ENCODE assay signal across 11 cellular contexts in genomic region chr6:10518461-10519216, GRCh38. TPM values are rescaled to one million over a fixed set of nuclear protein-coding genes. Genes with fewer than 3 reads are reported as not detected.
DNase-seq lines count a peak whose midpoint lies in the region; ATAC-seq and TF ChIP-seq lines count a peak whose summit lies in the region.
"Had no signal": no experiment of that assay in that cellular context is flagged by ENCODE, and none has a peak within 500 bp of the region (broad histone marks: within the 10 kb centered on the region; RNA-seq: fewer than 3 reads in every experiment).

No MANE protein-coding gene starts in this region.

- H3K36me3 ChIP-seq in OCI-LY7 (ENCODE audit: insufficient read depth, low read length): no peaks in the 10 kb centered on the region
- H3K36me3 ChIP-seq in endodermal cell (ENCODE audit: control insufficient read depth, insufficient read depth, low read length): no peaks in the 10 kb centered on the region
- H3K36me3 ChIP-seq in trophoblast cell (ENCODE audit: control insufficient read depth in 1 of 2, insufficient read depth in 2 of 2, low read length in 2 of 2): no peaks in the 10 kb centered on the region
- H3K36me3 ChIP-seq: neural progenitor cell had no signal

- H3K27ac ChIP-seq in OCI-LY7 (ENCODE audit: low read depth, low read length, poor library complexity, severe bottlenecking) (no peak overlapping the region), endodermal cell (ENCODE audit: low read depth, low read length) (no peak overlapping the region), trophoblast cell (ENCODE audit: low read depth, low read length) (peak overlapping the region; percentile 61)
- H3K27ac ChIP-seq: neural progenitor cell had no signal

- no peak overlapping the region for H4K12ac ChIP-seq in trophoblast cell (ENCODE audit: low read depth, low read length)

- H3K27ac Mint-ChIP-seq in endodermal cell (peak overlapping the region; percentile 9), immature natural killer cell (no peak overlapping the region)
- H3K27ac Mint-ChIP-seq: neural progenitor cell had no signal

- H2AFZ ChIP-seq in OCI-LY7 (ENCODE audit: low read length) (peak overlapping the region; percentile 66; the same call in 1 of the 2 replicates), trophoblast cell (ENCODE audit: insufficient read depth, low read length, poor library complexity) (no peak overlapping the region)
- H2AFZ ChIP-seq: neural progenitor cell had no signal

- H4K20me1 ChIP-seq in OCI-LY7 (ENCODE audit: insufficient read depth, low read length): no peaks in the 10 kb centered on the region

- H2AK5ac ChIP-seq in trophoblast cell (ENCODE audit: low read length): no peak overlapping the region

- no peak overlapping the region for H3K4me3 Mint-ChIP-seq in endodermal cell
- H3K4me3 Mint-ChIP-seq in immature natural killer cell: no peak overlapping the region
- H3K4me3 Mint-ChIP-seq: neural progenitor cell had no signal

- H3K79me2 ChIP-seq in OCI-LY7 (ENCODE audit: insufficient read depth, low read depth, low read length): no peaks in the 10 kb centered on the region
- peaks cover 2% of the 10 kb centered on the region for H3K79me2 ChIP-seq in trophoblast cell (ENCODE audit: control insufficient read depth, insufficient read depth, low read length, poor library complexity)

- H3K14ac ChIP-seq in trophoblast cell (ENCODE audit: low read length): no peak overlapping the region

- peak overlapping the region; percentile 81 for H4K91ac ChIP-seq in trophoblast cell (ENCODE audit: low read depth, low read length)

- BruUV-seq in OCI-LY7 (replicated peaks; lab: Mats Ljungman, UMichigan): no TSS peak

- H3K79me1 ChIP-seq in trophoblast cell (ENCODE audit: low read length): peaks cover 12% of the 10 kb centered on the region

- no peak overlapping the region for H3K4ac ChIP-seq in trophoblast cell (ENCODE audit: low read depth, low read length)

- TF ChIP-seq CTCF in OCI-LY7 (conservative IDR thresholded peaks at IDR 0.05; ENCODE audit: low read length) (no peak), endodermal cell (conservative IDR thresholded peaks at IDR 0.05) (no peak)

- H3K4me1 Mint-ChIP-seq in endodermal cell (peaks cover 36% of the 10 kb centered on the region), immature natural killer cell (no peaks in the 10 kb centered on the region)

- ATAC-seq in GM18519 (IDR thresholded peaks at IDR 0.05; ENCODE audit: low FRiP score, unreplicated experiment): no peak

- H3K18ac ChIP-seq in trophoblast cell (ENCODE audit: low read length): no peak overlapping the region

- no peak overlapping the region for H3K9ac ChIP-seq in endodermal cell (ENCODE audit: extremely low read depth, low read length, poor library complexity, severe bottlenecking)
- H3K9ac ChIP-seq in trophoblast cell (ENCODE audit: low read length): no peak overlapping the region
- H3K9ac ChIP-seq: neural progenitor cell had no signal

- no peak overlapping the region for H2BK12ac ChIP-seq in trophoblast cell (ENCODE audit: low read length)

- H2BK5ac ChIP-seq in trophoblast cell (ENCODE audit: low read depth, low read length, poor library complexity): no peak overlapping the region

- no peaks in the 10 kb centered on the region for H3K27me3 Mint-ChIP-seq in endodermal cell (ENCODE audit: insufficient read depth)
- peaks cover 4 to 13% (median 9%) of the 10 kb centered on the region in 3 donors for H3K27me3 Mint-ChIP-seq in immature natural killer cell (ENCODE audit: low read depth in 3 of 3)

- CTCF ChIA-PET in OCI-LY7 (lab: Charles Lee; ENCODE audit: unreplicated experiment): no interaction called here

- no peak overlapping the region for H3K23ac ChIP-seq in trophoblast cell (ENCODE audit: low read length)

- WGBS in endodermal cell (ENCODE audit: insufficient coverage in 1 of 2, insufficient read length in 1 of 2), 2 experiments: 87 to 90% methylated on average over 4 to 7 of the region's 7 CpGs
- WGBS in trophoblast cell (ENCODE audit: extremely low coverage, insufficient coverage, insufficient read length): no CpG with 5 or more reads among the region's 7 CpGs

- peak; percentile 24 for DNase-seq in H4 (ENCODE audit: low spot score)
- peak; percentile 26 for DNase-seq in OCI-LY7 (ENCODE audit: low spot score)
- no peak for DNase-seq in endodermal cell
- DNase-seq in trophoblast cell: peak; percentile 39 to 41
- DNase-seq in NCI-H187 treated with DMSO at 0.1 percent for 48 hours (lab: John Stamatoyannopoulos, UW): no peak
- no peak for DNase-seq in immature natural killer cell
- DNase-seq in NCI-H1436 treated with DMSO at 0.1 percent for 48 hours (lab: John Stamatoyannopoulos, UW): no peak
- DNase-seq: activated CD8-positive, alpha-beta memory T cell treated with anti-CD3 and anti-CD28 coated beads for 24 hours; effector memory CD4-positive, alpha-beta T cell had no signal

- H3K9me3 Mint-ChIP-seq in endodermal cell (no peaks in the 10 kb centered on the region), immature natural killer cell (no peaks in the 10 kb centered on the region)
- H3K9me3 Mint-ChIP-seq: neural progenitor cell had no signal

- peaks cover 19% of the 10 kb centered on the region for H3K4me1 ChIP-seq in OCI-LY7 (ENCODE audit: insufficient read depth, low read length, poor library complexity, severe bottlenecking)
- H3K4me1 ChIP-seq in endodermal cell (ENCODE audit: control insufficient read depth, insufficient read depth, low read length): peaks cover 8% of the 10 kb centered on the region
- peaks cover 10 to 12% of the 10 kb centered on the region in 2 experiments for H3K4me1 ChIP-seq in trophoblast cell (ENCODE audit: control insufficient read depth in 1 of 2, insufficient read depth in 2 of 2, low read length in 2 of 2)

- H2BK120ac ChIP-seq in trophoblast cell (ENCODE audit: insufficient read depth, low read length, poor library complexity): no peak overlapping the region

- H3K4me3 ChIP-seq in OCI-LY7 (ENCODE audit: low read depth, low read length, poor library complexity, severe bottlenecking): no peak overlapping the region
- H3K4me3 ChIP-seq in endodermal cell (ENCODE audit: low read length): no peak overlapping the region
- H3K4me3 ChIP-seq in trophoblast cell (ENCODE audit: low read depth, low read length): no peak overlapping the region
- H3K4me3 ChIP-seq: neural progenitor cell had no signal

- H3K9me3 ChIP-seq in OCI-LY7 (ENCODE audit: low read length) (no peaks in the 10 kb centered on the region), endodermal cell (ENCODE audit: control insufficient read depth, low read length) (no peaks in the 10 kb centered on the region), trophoblast cell (ENCODE audit: insufficient read depth, low read depth, low read length) (no peaks in the 10 kb centered on the region)

- POLR2A ChIA-PET in OCI-LY7 (lab: Charles Lee): no interaction called here

- H3K27me3 ChIP-seq in endodermal cell (ENCODE audit: control insufficient read depth, insufficient read depth, low read length, poor library complexity, severe bottlenecking) (no peaks in the 10 kb centered on the region), trophoblast cell (ENCODE audit: insufficient read depth, low read length) (no peaks in the 10 kb centered on the region)
- H3K27me3 ChIP-seq: neural progenitor cell had no signal

- no peak overlapping the region for H3K4me2 ChIP-seq in OCI-LY7 (ENCODE audit: low read length)
- H3K4me2 ChIP-seq in trophoblast cell (ENCODE audit: low read length): no peak overlapping the region
- H3K4me2 ChIP-seq: neural progenitor cell had no signal

- H3K36me3 Mint-ChIP-seq in endodermal cell (ENCODE audit: low read depth) (no peaks in the 10 kb centered on the region), immature natural killer cell (no peaks in the 10 kb centered on the region)
- H3K36me3 Mint-ChIP-seq: neural progenitor cell had no signal

- intact Hi-C loops in OCI-LY7 (cut with micrococcal nuclease; ENCODE audit: unreplicated experiment): no loop called here

- H4K8ac ChIP-seq in trophoblast cell (ENCODE audit: low read depth, low read length): no peak overlapping the region

- H3K9me2 ChIP-seq in OCI-LY7 (ENCODE audit: insufficient read depth, low read length): no peaks in the 10 kb centered on the region

RNA-seq across cellular contexts. Expression of gene GCNT2, which starts 2.5 kb away (rescaled TPM):
- total RNA-seq in H4 (2014; rRNA removed; shearing (Covaris generic)): 5.4 and 6.8 TPM in 2 replicates
- 15.4 and 17.4 TPM in 2 replicates for total RNA-seq in OCI-LY7 (2014; rRNA removed; shearing (Covaris generic))
- total RNA-seq in OCI-LY7 (2022) (23.8 and 25.2 TPM in 2 replicates), endodermal cell (10 to 100 TPM; 23.3 to 24.9 TPM)
- polyA plus RNA-seq in endodermal cell (2013, experiment 1 of 2): 17.8 TPM
- polyA plus RNA-seq in endodermal cell (2013, experiment 2 of 2): 17.7 TPM
- polyA plus RNA-seq in trophoblast cell (2013): 16.5 and 17.2 TPM in 2 replicates
- under 1 TPM in 2 of 3 donors, not detected in 1; 0.47 to 0.64 TPM for polyA plus RNA-seq in immature natural killer cell

Comparison
In these comparisons a context has a peak if more than half of its experiments do, and no peak if none do; other contexts are left out.
1. DNase-seq: peak in H4 (single experiment), OCI-LY7 (single experiment) and trophoblast cell (2 of 2); none in endodermal cell (single experiment), NCI-H187 treated with DMSO at 0.1 percent for 48 hours (single experiment), immature natural killer cell (0 of 3) and NCI-H1436 treated with DMSO at 0.1 percent for 48 hours (single experiment).